Comparison of ENCODE assay signal across 8 cellular contexts in the genomic region with DNA sequence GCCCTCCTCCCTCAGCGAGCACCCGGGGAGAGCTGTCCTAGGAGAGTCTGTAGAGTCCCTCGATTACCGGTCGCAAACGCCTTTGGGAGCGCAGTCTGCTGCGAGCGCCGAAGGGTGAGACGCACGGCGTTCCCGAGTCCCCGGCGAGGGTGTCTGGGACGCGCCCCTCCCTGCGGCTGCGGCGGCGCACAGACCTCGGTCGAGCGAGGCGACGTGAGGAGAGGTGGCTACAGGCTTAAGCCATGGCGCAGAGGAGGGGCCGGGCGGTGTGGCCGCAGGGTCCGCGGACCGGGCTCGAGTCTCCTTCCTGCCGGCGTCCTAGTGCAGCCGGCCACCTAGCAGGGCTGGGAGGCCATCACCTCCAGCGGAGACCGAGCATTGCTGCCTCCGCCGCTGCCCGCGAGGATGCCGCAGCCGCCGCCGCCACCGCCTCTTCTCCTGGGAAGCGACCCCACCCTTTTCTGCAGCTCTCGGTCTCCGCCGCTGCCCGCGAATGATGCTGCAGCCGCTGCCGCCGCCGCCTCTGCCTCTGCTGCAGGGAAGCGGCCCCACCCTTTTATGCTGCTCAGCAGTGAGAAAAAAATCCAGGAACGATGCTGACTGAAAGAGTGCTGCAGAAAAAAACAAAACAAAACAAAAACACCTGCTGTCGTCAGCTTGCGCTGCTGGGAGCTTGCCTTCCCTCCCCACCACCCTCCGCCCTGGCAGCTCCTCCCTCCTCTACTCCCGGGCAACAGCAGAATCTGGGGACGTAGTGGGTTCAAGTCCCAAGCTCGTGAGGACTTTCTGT.
DNase-seq lines count a peak whose midpoint lies in the region; ATAC-seq lines count a peak whose summit lies in the region.

A gene (minus strand): TSS at position 531 of the 790 bp plus-strand sequence. CDS start 669 bp downstream, outside the sequence.

- H3K4me3 ChIP-seq in rectal smooth muscle tissue (ENCODE audit: low read length): peak within 1 kb of the TSS; percentile 63

- DNase-seq in NCI-H82 (lab: John Stamatoyannopoulos, UW) (peak; percentile 64), NCI-H82 treated with DMSO at 0.1 percent for 48 hours (lab: John Stamatoyannopoulos, UW; ENCODE audit: unreplicated experiment) (no peak), NCI-H2196 (lab: John Stamatoyannopoulos, UW; ENCODE audit: unreplicated experiment) (peak; percentile 24), anterior cingulate cortex (lab: John Stamatoyannopoulos, UW) (peak in 53 of 58 donors; percentile 26 to 86 (median 58)), hippocampal formation (lab: John Stamatoyannopoulos, UW) (peak; percentile 38 to 45), HK-2 (ENCODE audit: unreplicated experiment) (no peak)

- H3K4me1 ChIP-seq in rectal smooth muscle tissue (ENCODE audit: control insufficient read depth, insufficient read depth, low read length): no peaks in the 10 kb centered on the region

- peaks cover 9% of the 10 kb centered on the region for H3K27me3 ChIP-seq in rectal smooth muscle tissue (ENCODE audit: control insufficient read depth, insufficient read depth, low read length)

- no peak within 1 kb of the TSS for H3K9ac ChIP-seq in rectal smooth muscle tissue (ENCODE audit: low read length)

- H3K27ac ChIP-seq in rectal smooth muscle tissue (ENCODE audit: low read depth, low read length): peak within 1 kb of the TSS; percentile 22

- no peak for ATAC-seq in GM21529 (IDR thresholded peaks at IDR 0.05; ENCODE audit: unreplicated experiment)

- H3K36me3 ChIP-seq in rectal smooth muscle tissue (ENCODE audit: control insufficient read depth, insufficient read depth, low read length): no peaks in the 10 kb centered on the region

Comparison
In these comparisons a context has a peak if more than half of its experiments do, and no peak if none do; other contexts are left out.
1. DNase-seq: peak in NCI-H82 (single experiment), NCI-H2196 (single experiment), anterior cingulate cortex (53 of 58) and hippocampal formation (2 of 2); none in NCI-H82 treated with DMSO at 0.1 percent for 48 hours (single experiment) and HK-2 (single experiment).